18 cellular contexts compared by ENCODE assay signal in the genomic region with DNA sequence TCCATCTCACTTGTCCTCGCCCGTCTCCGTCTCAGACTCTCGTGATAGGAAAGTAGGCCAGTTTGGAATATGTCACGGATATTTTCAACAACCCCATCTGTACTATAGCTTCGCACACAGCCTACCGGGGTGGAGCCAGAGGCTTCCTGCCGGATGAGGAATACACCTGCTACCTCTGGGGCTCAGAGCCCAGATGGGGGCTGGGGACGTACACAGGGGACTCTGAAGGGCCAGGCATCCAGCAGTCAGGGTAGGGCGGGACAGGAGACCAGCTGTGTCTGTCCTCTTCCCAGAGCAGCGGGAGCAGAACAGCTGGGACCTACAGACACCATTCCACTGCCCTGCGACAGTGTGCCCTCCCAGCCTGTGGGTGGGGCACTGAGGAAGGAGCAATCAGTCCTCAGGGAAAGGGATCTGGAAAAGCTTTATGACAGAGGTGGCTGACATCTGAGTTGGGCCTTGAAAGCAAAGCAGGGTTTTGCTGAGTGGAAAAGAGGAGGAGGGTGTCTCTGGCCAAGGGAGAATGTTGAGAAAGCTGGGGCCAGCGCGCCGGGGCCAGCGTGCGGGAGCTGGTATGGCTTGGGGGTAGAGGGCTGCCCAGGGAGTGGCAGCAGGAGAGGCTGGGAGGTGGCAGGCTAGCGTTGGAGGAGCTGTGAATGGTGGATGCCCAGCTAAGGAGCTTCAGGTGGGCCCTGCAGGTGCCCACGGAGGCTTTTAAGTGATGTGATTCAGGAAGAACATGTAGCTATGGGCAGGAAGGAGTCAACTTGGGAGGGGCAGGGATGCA. TPM values are rescaled to one million over a fixed set of nuclear protein-coding genes. Genes with fewer than 3 reads are reported as not detected.
DNase-seq lines count a peak whose midpoint lies in the region; ATAC-seq, FAIRE-seq and TF ChIP-seq lines count a peak whose summit lies in the region.
"Had no signal": no experiment of that assay in that cellular context is flagged by ENCODE, and none has a peak within 500 bp of the region (broad histone marks: within the 10 kb centered on the region; RNA-seq: fewer than 3 reads in every experiment).

No MANE protein-coding gene starts in this region.

- H3K4me3 Mint-ChIP-seq in astrocyte (ENCODE audit: unreplicated experiment): no peak overlapping the region
- H3K4me3 Mint-ChIP-seq in stimulated activated naive B cell treated with anti-CD40 and anti-IgM and Interleukin-4, amounts not matched to agents 10 μg/mL and 1 μg/mL and 100 μg/mL, for 72 hours: no peak overlapping the region
- H3K4me3 Mint-ChIP-seq: activated CD8-positive, alpha-beta memory T cell treated with anti-CD3 and anti-CD28 coated beads, Interleukin-2, amount 10 ng/mL, durations not matched to agents 7 days and 5 days; CD4-positive, alpha-beta memory T cell; naive thymus-derived CD8-positive, alpha-beta T cell had no signal

- H3K27me3 ChIP-seq in astrocyte (ENCODE audit: insufficient read depth, low read length): peaks cover 7% of the 10 kb centered on the region
- no peaks in the 10 kb centered on the region; the same call in 1 of the 2 replicates for H3K27me3 ChIP-seq in MM.1S (replicated peaks; ENCODE audit: insufficient read depth, low read length)

- no peak overlapping the region for H3K9ac ChIP-seq in astrocyte (ENCODE audit: low read length)
- H3K9ac ChIP-seq in MM.1S (ENCODE audit: low read length): no peak overlapping the region

- peaks cover 68% of the 10 kb centered on the region for H3K27me3 Mint-ChIP-seq in astrocyte (ENCODE audit: low read depth, unreplicated experiment)
- peaks cover 51 to 68% of the 10 kb centered on the region in 2 donors for H3K27me3 Mint-ChIP-seq in stimulated activated naive B cell treated with anti-CD40 and anti-IgM and Interleukin-4, amounts not matched to agents 10 μg/mL and 1 μg/mL and 100 μg/mL, for 72 hours

- no peaks in the 10 kb centered on the region for H3K36me3 Mint-ChIP-seq in astrocyte (ENCODE audit: low read depth, unreplicated experiment)
- H3K36me3 Mint-ChIP-seq in stimulated activated naive B cell treated with anti-CD40 and anti-IgM and Interleukin-4, amounts not matched to agents 10 μg/mL and 1 μg/mL and 100 μg/mL, for 72 hours: no peaks in the 10 kb centered on the region
- H3K36me3 Mint-ChIP-seq: activated CD8-positive, alpha-beta memory T cell treated with anti-CD3 and anti-CD28 coated beads, Interleukin-2, amount 10 ng/mL, durations not matched to agents 7 days and 5 days; CD4-positive, alpha-beta memory T cell had no signal

- H2AFZ ChIP-seq in astrocyte (ENCODE audit: low read depth, low read length): no peak overlapping the region
- no peak overlapping the region for H2AFZ ChIP-seq in MM.1S (ENCODE audit: low read length)

- no peaks in the 10 kb centered on the region for H3K4me1 Mint-ChIP-seq in astrocyte (ENCODE audit: low read depth, unreplicated experiment)
- peaks cover 2 to 10% of the 10 kb centered on the region in 2 donors for H3K4me1 Mint-ChIP-seq in stimulated activated naive B cell treated with anti-CD40 and anti-IgM and Interleukin-4, amounts not matched to agents 10 μg/mL and 1 μg/mL and 100 μg/mL, for 72 hours
- H3K4me1 Mint-ChIP-seq: activated CD8-positive, alpha-beta memory T cell treated with anti-CD3 and anti-CD28 coated beads, Interleukin-2, amount 10 ng/mL, durations not matched to agents 7 days and 5 days; CD4-positive, alpha-beta memory T cell; naive thymus-derived CD8-positive, alpha-beta T cell had no signal

- DNase-seq in NCI-H2227 (lab: John Stamatoyannopoulos, UW; ENCODE audit: unreplicated experiment): peak; percentile 23
- DNase-seq in NCI-H2227 treated with DMSO at 0.1 percent for 48 hours (lab: John Stamatoyannopoulos, UW): no peak
- DNase-seq in NCI-H1694 treated with DMSO at 0.1 percent for 48 hours (lab: John Stamatoyannopoulos, UW): peak; percentile 75
- no peak for DNase-seq in astrocyte (ENCODE audit: low read depth)
- peak; percentile 45 for DNase-seq in posterior vena cava (ENCODE audit: low spot score)
- no peak for DNase-seq in NCI-H526 treated with DMSO at 0.1 percent for 48 hours (lab: John Stamatoyannopoulos, UW)
- no peak for DNase-seq in stimulated activated naive B cell treated with anti-CD40 and anti-IgM and Interleukin-4, amounts not matched to agents 10 μg/mL and 1 μg/mL and 100 μg/mL, for 72 hours
- no peak for DNase-seq in MM.1S
- DNase-seq: activated CD4-positive, CD25-positive, alpha-beta regulatory T cell treated with anti-CD3 and anti-CD28 coated beads, Interleukin-2, amount 50 U/mL, for 72 hours; activated CD8-positive, alpha-beta memory T cell treated with anti-CD3 and anti-CD28 coated beads, Interleukin-2, amount 10 ng/mL, durations not matched to agents 7 days and 5 days; activated gamma-delta T cell treated with Interleukin-2 at 50 U/mL for 16 hours; foreskin keratinocyte; GOT3; naive thymus-derived CD8-positive, alpha-beta T cell; NCI-H345 had no signal

- TF ChIP-seq CTCF in astrocyte (IDR thresholded peaks at IDR 0.05; ENCODE audit: insufficient read depth, low read depth, low read length) (no peak), MM.1S (IDR thresholded peaks at IDR 0.05; ENCODE audit: low read length) (no peak)

- no peak for FAIRE-seq in astrocyte (lab: Jason Lieb, UNC)
- FAIRE-seq: GM12878 had no signal

- H3K9me3 Mint-ChIP-seq in astrocyte (ENCODE audit: unreplicated experiment): peaks cover 7% of the 10 kb centered on the region
- H3K9me3 Mint-ChIP-seq in stimulated activated naive B cell treated with anti-CD40 and anti-IgM and Interleukin-4, amounts not matched to agents 10 μg/mL and 1 μg/mL and 100 μg/mL, for 72 hours: no peaks in the 10 kb centered on the region

- intact Hi-C loops in posterior vena cava (cut with DNase I): no loop called here

- H3K9me3 ChIP-seq in astrocyte (ENCODE audit: insufficient read depth, low read depth, low read length): no peaks in the 10 kb centered on the region
- H3K9me3 ChIP-seq in MM.1S (replicated peaks; ENCODE audit: insufficient read depth, low read length): no peaks in the 10 kb centered on the region

- H3K4me1 ChIP-seq in astrocyte (ENCODE audit: insufficient read depth, low read length) (no peaks in the 10 kb centered on the region), MM.1S (ENCODE audit: low read length) (no peaks in the 10 kb centered on the region)
- H3K4me1 ChIP-seq: foreskin keratinocyte had no signal

- H3K4me3 ChIP-seq in astrocyte (ENCODE audit: insufficient read depth, low read depth, low read length) (no peak overlapping the region), MM.1S (ENCODE audit: low read length) (no peak overlapping the region)
- H3K4me3 ChIP-seq: GM12878, lung had no signal

- no peaks in the 10 kb centered on the region for H4K20me1 ChIP-seq in astrocyte (ENCODE audit: insufficient read depth, low read length)
- no peaks in the 10 kb centered on the region for H4K20me1 ChIP-seq in MM.1S (ENCODE audit: insufficient read depth, low read length)

- H3K27ac Mint-ChIP-seq in astrocyte (ENCODE audit: unreplicated experiment): peak overlapping the region; percentile 55
- H3K27ac Mint-ChIP-seq in stimulated activated naive B cell treated with anti-CD40 and anti-IgM and Interleukin-4, amounts not matched to agents 10 μg/mL and 1 μg/mL and 100 μg/mL, for 72 hours: no peak overlapping the region
- H3K27ac Mint-ChIP-seq: activated CD8-positive, alpha-beta memory T cell treated with anti-CD3 and anti-CD28 coated beads, Interleukin-2, amount 10 ng/mL, durations not matched to agents 7 days and 5 days; CD4-positive, alpha-beta memory T cell had no signal

- no peaks in the 10 kb centered on the region for H3K79me2 ChIP-seq in astrocyte (ENCODE audit: insufficient read depth, low read length)
- H3K79me2 ChIP-seq in MM.1S (ENCODE audit: low read length): no peaks in the 10 kb centered on the region

- H3K4me2 ChIP-seq in astrocyte (ENCODE audit: low read length) (no peak overlapping the region), MM.1S (ENCODE audit: low read depth, low read length) (no peak overlapping the region)

- H3K36me3 ChIP-seq in astrocyte (ENCODE audit: insufficient read depth, low read length) (no peaks in the 10 kb centered on the region), MM.1S (replicated peaks; ENCODE audit: insufficient read depth, low read length) (no peaks in the 10 kb centered on the region)

- H3F3A ChIP-seq in MM.1S (ENCODE audit: insufficient read depth, low read length): no peaks in the 10 kb centered on the region

- no peak overlapping the region for H3K27ac ChIP-seq in astrocyte (ENCODE audit: low read depth, low read length)
- H3K27ac ChIP-seq in MM.1S (ENCODE audit: low read length): no peak overlapping the region
- H3K27ac ChIP-seq: foreskin keratinocyte had no signal

- H3K9me2 ChIP-seq in MM.1S (replicated peaks; ENCODE audit: insufficient read depth, low read length): no peaks in the 10 kb centered on the region

- ATAC-seq in stimulated activated naive B cell treated with anti-CD40 and anti-IgM and Interleukin-4, amounts not matched to agents 10 μg/mL and 1 μg/mL and 100 μg/mL, for 72 hours (replicated peaks): no peak
- ATAC-seq: activated CD8-positive, alpha-beta memory T cell treated with anti-CD3 and anti-CD28 coated beads, Interleukin-2, amount 10 ng/mL, durations not matched to agents 7 days and 5 days; foreskin keratinocyte; GM12878; naive thymus-derived CD8-positive, alpha-beta T cell had no signal

RNA-seq across cellular contexts. Expression of a gene that starts 11.5 kb away (rescaled TPM):
- total RNA-seq in astrocyte (0.75 and 1.5 TPM in 2 replicates), posterior vena cava (1 to 10 TPM in 1 of 2 donors, under 1 TPM in 1; 0.93 to 1.2 TPM)

RNA-seq across cellular contexts. Expression of a gene that starts 57.5 kb away (rescaled TPM):
- total RNA-seq in astrocyte (2.4 and 4.1 TPM in 2 replicates), posterior vena cava (1 to 10 TPM; 1.6 to 2.6 TPM)

Comparison
In these comparisons a context has a peak if more than half of its experiments do, and no peak if none do; other contexts are left out.
1. DNase-seq: peak in NCI-H2227 (single experiment), NCI-H1694 treated with DMSO at 0.1 percent for 48 hours (single experiment) and posterior vena cava (single experiment); none in NCI-H2227 treated with DMSO at 0.1 percent for 48 hours (single experiment), astrocyte (single experiment), NCI-H526 treated with DMSO at 0.1 percent for 48 hours (single experiment), stimulated activated naive B cell treated with anti-CD40 and anti-IgM and Interleukin-4, amounts not matched to agents 10 μg/mL and 1 μg/mL and 100 μg/mL, for 72 hours (single experiment) and MM.1S (single experiment).